ENCODE assay signal across 1 cellular context in the genomic region with DNA sequence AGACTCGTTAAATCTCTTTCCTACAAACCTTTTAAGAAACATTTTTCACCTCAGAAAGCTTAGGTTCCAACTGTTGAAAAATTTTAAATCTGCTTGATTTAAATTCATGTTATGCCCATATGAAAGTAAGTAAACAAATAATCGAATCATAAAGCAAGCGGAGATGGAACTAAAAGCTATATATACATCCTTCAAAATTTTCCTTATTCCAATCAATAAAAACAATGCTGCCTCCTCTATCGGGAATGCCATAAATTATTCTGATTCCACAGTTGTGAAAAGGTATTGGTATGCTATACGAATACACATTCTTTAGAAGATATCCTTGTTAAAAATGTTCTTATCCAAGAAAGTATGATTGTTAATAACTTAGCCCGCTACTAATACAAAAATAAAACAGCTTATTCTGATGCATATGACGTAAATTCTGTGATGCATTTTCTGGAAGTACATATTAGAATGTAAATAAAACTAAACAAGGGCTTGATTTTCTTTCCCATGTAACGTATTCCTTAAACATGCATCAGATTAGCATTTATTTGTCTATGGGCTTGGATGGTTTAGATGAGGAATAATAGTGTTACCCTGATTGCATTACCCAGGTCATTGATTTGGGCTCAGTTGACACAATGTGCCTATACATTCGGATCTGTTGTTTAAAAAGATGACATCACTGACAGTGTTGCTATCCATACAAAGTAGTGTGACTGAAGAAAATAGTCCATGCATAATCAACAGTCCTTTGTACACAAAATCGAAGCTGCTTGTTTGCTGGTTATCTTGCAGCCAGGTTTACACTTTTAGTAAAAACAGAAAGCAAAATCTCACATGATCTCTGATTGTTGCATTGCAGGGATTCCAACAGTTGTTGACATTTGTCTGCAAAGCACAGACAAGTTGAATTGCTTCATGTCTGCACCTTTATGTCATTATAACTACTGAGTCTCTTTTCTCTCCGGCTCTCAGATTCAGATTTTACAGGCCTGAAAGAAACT.
TF ChIP-seq lines count a peak whose summit lies in the region.

No MANE protein-coding gene starts in this region.

TF ChIP-seq in H1, 55 proteins besides CTCF, POLR2A, EP300 and RAD21:
- TF ChIP-seq, protein P1, sequence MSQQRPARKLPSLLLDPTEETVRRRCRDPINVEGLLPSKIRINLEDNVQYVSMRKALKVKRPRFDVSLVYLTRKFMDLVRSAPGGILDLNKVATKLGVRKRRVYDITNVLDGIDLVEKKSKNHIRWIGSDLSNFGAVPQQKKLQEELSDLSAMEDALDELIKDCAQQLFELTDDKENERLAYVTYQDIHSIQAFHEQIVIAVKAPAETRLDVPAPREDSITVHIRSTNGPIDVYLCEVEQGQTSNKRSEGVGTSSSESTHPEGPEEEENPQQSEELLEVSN (IDR thresholded peaks at IDR 0.05): no peak
- TF ChIP-seq CEBPB (IDR thresholded peaks at IDR 0.05; ENCODE audit: low read depth, low read length) (0 out of 2 replicates have a peak, but pooled peaks have one; percentile 10), SP1 (IDR thresholded peaks at IDR 0.05; ENCODE audit: low read depth, low read length) (no peak)
- TF ChIP-seq, protein P2, sequence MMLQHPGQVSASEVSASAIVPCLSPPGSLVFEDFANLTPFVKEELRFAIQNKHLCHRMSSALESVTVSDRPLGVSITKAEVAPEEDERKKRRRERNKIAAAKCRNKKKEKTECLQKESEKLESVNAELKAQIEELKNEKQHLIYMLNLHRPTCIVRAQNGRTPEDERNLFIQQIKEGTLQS (IDR thresholded peaks at IDR 0.05; ENCODE audit: insufficient read depth, low read depth, low read length): no peak
